In the genomic region with DNA sequence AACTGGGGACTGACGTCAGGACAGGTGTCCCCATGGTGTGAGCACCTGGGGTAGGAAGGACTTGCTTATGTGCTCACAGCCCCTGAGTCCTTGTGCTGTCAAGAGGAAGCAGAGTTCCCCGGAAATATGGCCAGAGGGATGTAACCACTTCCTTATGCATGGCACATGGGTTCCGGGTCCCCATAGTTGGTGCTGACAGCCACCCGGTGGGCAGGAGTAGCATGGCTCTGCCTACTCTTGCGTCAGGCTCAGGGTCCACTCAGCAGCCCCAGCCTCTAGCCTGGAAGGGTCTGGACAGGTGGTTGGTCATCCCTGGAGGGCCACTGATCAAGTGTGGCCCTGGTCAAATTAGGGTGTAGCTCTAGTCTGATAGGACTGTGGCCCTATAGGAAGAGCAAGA, we compare ENCODE assay signal across 14 cellular contexts. TPM values are rescaled to one million over a fixed set of nuclear protein-coding genes. Genes with fewer than 3 reads are reported as not detected.
DNase-seq lines count a peak whose midpoint lies in the region; ATAC-seq and TF ChIP-seq lines count a peak whose summit lies in the region.
"Had no signal": no experiment of that assay in that cellular context is flagged by ENCODE, and none has a peak within 500 bp of the region (broad histone marks: within the 10 kb centered on the region; RNA-seq: fewer than 3 reads in every experiment).

No MANE protein-coding gene starts in this region.

- no peak overlapping the region for H3K4me3 ChIP-seq in BE2C (ENCODE audit: low read depth, low read length)
- H3K4me3 ChIP-seq: pancreas had no signal

- no peaks in the 10 kb centered on the region for H3K27me3 ChIP-seq in BE2C
- H3K27me3 ChIP-seq: pancreas had no signal

- no peak overlapping the region for H3K27ac Mint-ChIP-seq in HFFc6
- H3K27ac Mint-ChIP-seq: activated naive CD8-positive, alpha-beta T cell; immature natural killer cell had no signal

- H3K36me3 ChIP-seq in BE2C: no peaks in the 10 kb centered on the region
- H3K36me3 ChIP-seq: pancreas had no signal

- ATAC-seq in left colon (peak; percentile 55), HG03045 (IDR thresholded peaks at IDR 0.05; ENCODE audit: unreplicated experiment) (no peak), HG02884 (IDR thresholded peaks at IDR 0.05; ENCODE audit: unreplicated experiment) (no peak), GM21447 (IDR thresholded peaks at IDR 0.05; ENCODE audit: unreplicated experiment) (no peak)
- ATAC-seq: pancreas had no signal

- DNase-seq in BE2C (peak; percentile 52), HFFc6 (no peak), UCSD-AML1 (lab: John Stamatoyannopoulos, UW; ENCODE audit: unreplicated experiment) (peak; percentile 53), left colon (peak in 1 of 2 donors; percentile 12), cortex of kidney (lab: John Stamatoyannopoulos, UW) (no peak)
- DNase-seq: activated CD4-positive, alpha-beta T cell treated with anti-CD3 and anti-CD28 coated beads for 48 hours; DMS 273 treated with DMSO at 0.1 percent for 48 hours; immature natural killer cell; NCI-H1436 treated with DMSO at 0.1 percent for 48 hours; pancreas had no signal

- peaks cover 7% of the 10 kb centered on the region; the same call in 1 of the 2 replicates for H3K27me3 Mint-ChIP-seq in HFFc6 (ENCODE audit: insufficient read depth)
- H3K27me3 Mint-ChIP-seq: activated naive CD8-positive, alpha-beta T cell had no signal

- no peaks in the 10 kb centered on the region for H3K9me3 Mint-ChIP-seq in HFFc6
- H3K9me3 Mint-ChIP-seq: immature natural killer cell had no signal

- no peaks in the 10 kb centered on the region for H3K9me3 ChIP-seq in BE2C
- H3K9me3 ChIP-seq: pancreas had no signal

- no peak overlapping the region for H3K4me3 Mint-ChIP-seq in HFFc6
- H3K4me3 Mint-ChIP-seq: activated naive CD8-positive, alpha-beta T cell; immature natural killer cell had no signal

- H3K4me1 ChIP-seq in BE2C: peaks cover 2% of the 10 kb centered on the region; the same call in 1 of the 2 replicates
- H3K4me1 ChIP-seq: pancreas had no signal

- peak; percentile 47 for TF ChIP-seq CTCF in BE2C (IDR thresholded peaks at IDR 0.05; ENCODE audit: low read depth, low read length)
- peak; percentile 31; the same call in 1 of the 2 replicates for TF ChIP-seq CTCF in HFFc6 (IDR thresholded peaks at IDR 0.05)

- no peaks in the 10 kb centered on the region for H3K36me3 Mint-ChIP-seq in HFFc6 (ENCODE audit: low read depth)
- H3K36me3 Mint-ChIP-seq: activated naive CD8-positive, alpha-beta T cell; immature natural killer cell had no signal

- intact Hi-C loops in left colon (cut with DNase I, micrococcal nuclease): no loop called here

- H3K4me1 Mint-ChIP-seq in HFFc6 (ENCODE audit: low read depth): peaks cover 12% of the 10 kb centered on the region
- H3K4me1 Mint-ChIP-seq: immature natural killer cell had no signal

RNA-seq across cellular contexts. Expression of a gene that starts 42.8 kb away (rescaled TPM):
- polyA plus RNA-seq in BE2C (2012; ENCODE audit: insufficient read depth, insufficient read length, low read depth): 802 TPM
- total RNA-seq in HFFc6 (2021; fragmentation: NEBNext Ultra II Directional; extraction: Animal tissue kit (Norgen Biotek cat#: 25700)): 1,000 to 10,000 TPM; 1,259 to 2,084 (median 1,434) TPM
- 10 to 100 TPM; 56.5 to 83.5 TPM for total RNA-seq in left colon

Comparison
In these comparisons a context has a peak if more than half of its experiments do, and no peak if none do; other contexts are left out.
1. DNase-seq: peak in BE2C (single experiment) and UCSD-AML1 (single experiment); none in HFFc6 (single experiment) and cortex of kidney (single experiment).
2. RNA of a gene that starts 42.8 kb away (total RNA-seq): 1,259 to 2,084 TPM in HFFc6; 56.5 to 83.5 TPM in left colon; every median in the first group is over 10 times any median in the second.